In the genomic region with DNA sequence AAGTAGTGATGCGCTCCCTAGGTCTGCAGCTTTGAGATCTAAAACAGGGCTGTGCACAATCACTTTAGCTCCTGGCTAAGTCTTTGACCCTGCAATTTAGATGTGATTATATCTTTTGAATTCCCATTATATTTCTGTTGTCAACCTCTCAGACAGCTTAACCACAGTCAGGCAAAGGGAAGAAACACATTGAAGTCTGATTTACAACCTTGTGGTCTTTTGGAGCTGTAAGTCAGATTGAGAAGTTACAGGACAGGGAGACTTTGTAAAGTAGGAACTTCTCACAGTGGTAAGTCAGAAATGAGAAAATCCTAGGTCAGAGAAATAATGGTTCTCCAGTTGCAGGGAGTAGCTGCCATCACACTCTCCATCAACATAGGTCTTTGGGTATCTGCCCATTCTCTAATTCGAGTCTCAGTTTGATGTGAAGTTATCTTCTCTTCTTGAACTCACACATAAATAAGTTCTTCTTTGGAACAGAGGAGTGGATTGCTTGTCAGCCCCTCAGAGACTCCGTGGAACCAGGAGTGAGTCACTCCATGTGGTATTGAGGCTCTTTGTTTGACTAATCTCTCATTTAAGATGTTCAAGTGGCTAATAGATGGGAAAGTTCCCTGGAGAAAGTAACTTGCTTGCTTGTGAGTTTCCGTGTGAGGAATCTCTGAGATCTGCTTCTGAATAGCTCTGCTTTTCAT, we compare ENCODE assay signal across 8 cellular contexts. TPM values are rescaled to one million over a fixed set of nuclear protein-coding genes. Genes with fewer than 3 reads are reported as not detected.
DNase-seq lines count a peak whose midpoint lies in the region; ATAC-seq and TF ChIP-seq lines count a peak whose summit lies in the region.

No MANE protein-coding gene starts in this region.

- intact Hi-C loops in mucosa of descending colon (cut with DNase I, micrococcal nuclease): no loop called here

- no peaks in the 10 kb centered on the region for H4K20me1 ChIP-seq in osteoblast (ENCODE audit: insufficient read depth, low read length)

- peak overlapping the region; percentile 10 for H3K4me2 ChIP-seq in osteoblast (ENCODE audit: insufficient read depth, low read length)

- H3K36me3 ChIP-seq in osteoblast (ENCODE audit: insufficient read depth, low read length) (no peaks in the 10 kb centered on the region), mucosa of descending colon (ENCODE audit: low read depth) (no peaks in the 10 kb centered on the region)

- ATAC-seq in mucosa of descending colon: no peak
- no peak for ATAC-seq in HG03039 (IDR thresholded peaks at IDR 0.05; ENCODE audit: unreplicated experiment)
- no peak for ATAC-seq in GM21576 (IDR thresholded peaks at IDR 0.05; ENCODE audit: unreplicated experiment)

- TF ChIP-seq CTCF in osteoblast (IDR thresholded peaks at IDR 0.05; ENCODE audit: extremely low read depth, low read depth, low read length): no peak
- no peak for TF ChIP-seq CTCF in mucosa of descending colon (IDR thresholded peaks at IDR 0.05)

- no peak overlapping the region for H2AFZ ChIP-seq in osteoblast (ENCODE audit: low read length)

- H3K4me1 ChIP-seq in osteoblast (ENCODE audit: insufficient read depth, low read length) (peaks cover 23% of the 10 kb centered on the region), mucosa of descending colon (ENCODE audit: low read depth) (no peaks in the 10 kb centered on the region)

- peak; percentile 61 for DNase-seq in GM03348 (ENCODE audit: low spot score)
- peak; percentile 78 for DNase-seq in MV-4-11 (lab: John Stamatoyannopoulos, UW)
- peak; percentile 86 for DNase-seq in astrocyte of the hippocampus (ENCODE audit: low read depth, low spot score)
- DNase-seq in osteoblast (ENCODE audit: insufficient read length, low spot score, missing footprints): peak; percentile 77
- DNase-seq in kidney glomerular epithelial cell (lab: John Stamatoyannopoulos, UW): no peak
- DNase-seq in mucosa of descending colon: no peak

- peak overlapping the region; percentile 72 for H3K27ac ChIP-seq in osteoblast (ENCODE audit: low read depth, low read length)

- H3K4me3 ChIP-seq in osteoblast (ENCODE audit: insufficient read depth, low read length) (no peak overlapping the region), mucosa of descending colon (no peak overlapping the region)

- H3K79me2 ChIP-seq in osteoblast (ENCODE audit: insufficient read depth, low read length): no peaks in the 10 kb centered on the region

- H3K27me3 ChIP-seq in osteoblast (ENCODE audit: insufficient read depth, low read length): no peaks in the 10 kb centered on the region

- no peaks in the 10 kb centered on the region for H3K9me3 ChIP-seq in osteoblast (ENCODE audit: low read depth, low read length)
- no peaks in the 10 kb centered on the region for H3K9me3 ChIP-seq in mucosa of descending colon

RNA-seq across cellular contexts. Expression of gene SGK1, which starts 35.0 kb away (rescaled TPM):
- total RNA-seq in osteoblast (69.8 and 91.6 TPM in 2 replicates), mucosa of descending colon (100 to 1,000 TPM in 1 of 3 donors, 10 to 100 TPM in 2; 49.4 to 492 (median 55.0) TPM)

Comparison
In these comparisons a context has a peak if more than half of its experiments do, and no peak if none do; other contexts are left out.
1. DNase-seq: peak in GM03348 (single experiment), MV-4-11 (single experiment), astrocyte of the hippocampus (single experiment) and osteoblast (single experiment); none in kidney glomerular epithelial cell (single experiment) and mucosa of descending colon (0 of 3).